Comparison of ENCODE assay signal across 9 cellular contexts in the genomic region with DNA sequence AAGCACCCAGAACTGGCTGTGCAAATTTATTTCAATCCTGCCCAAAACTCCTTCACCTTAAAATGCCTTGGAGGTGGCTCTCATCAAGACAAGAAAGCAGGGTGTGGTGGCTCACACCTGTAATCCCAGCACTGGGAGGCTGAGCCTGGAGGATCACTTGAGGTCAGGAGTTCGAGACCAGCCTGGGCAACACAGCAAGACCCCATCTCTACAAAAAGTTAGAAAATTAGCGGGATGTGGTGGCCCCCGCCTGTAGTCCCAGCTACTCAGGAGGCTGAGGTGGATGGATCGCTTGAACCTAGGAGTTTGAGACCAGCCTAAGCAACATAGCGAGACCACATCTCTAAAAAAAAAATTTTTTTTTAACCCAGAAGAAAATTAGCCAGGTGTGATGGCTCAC. TPM values are rescaled to one million over a fixed set of nuclear protein-coding genes. Genes with fewer than 3 reads are reported as not detected.
A peak's percentile ranks its signal among the peaks of the same experiment; 100 is the strongest.
DNase-seq lines count a peak whose midpoint lies in the region; ATAC-seq and TF ChIP-seq lines count a peak whose summit lies in the region.
"Had no signal": no experiment of that assay in that cellular context is flagged by ENCODE, and none has a peak within 500 bp of the region (broad histone marks: within the 10 kb centered on the region; RNA-seq: fewer than 3 reads in every experiment).

No MANE protein-coding gene starts in this region.

- H3K9me3 ChIP-seq in ES-I3 (ENCODE audit: control insufficient read depth, insufficient read depth, low read length) (no peaks in the 10 kb centered on the region), OCI-LY1 (ENCODE audit: low read length) (no peaks in the 10 kb centered on the region), ectodermal cell (ENCODE audit: control insufficient read depth, low read length) (no peaks in the 10 kb centered on the region), neural progenitor cell (ENCODE audit: low read depth) (no peaks in the 10 kb centered on the region)
- H3K9me3 ChIP-seq: left lung had no signal

- H3K4me2 ChIP-seq in OCI-LY1 (ENCODE audit: low read length): peak overlapping the region; percentile 62
- H3K4me2 ChIP-seq in neural progenitor cell: peak overlapping the region; percentile 76

- H3K79me2 ChIP-seq in OCI-LY1 (ENCODE audit: insufficient read depth, low read length): no peaks in the 10 kb centered on the region
- H3K79me2 ChIP-seq in neural progenitor cell (ENCODE audit: low read depth): peaks cover 39% of the 10 kb centered on the region

- no peak overlapping the region for H3K27ac ChIP-seq in OCI-LY1 (ENCODE audit: low read depth, low read length, poor library complexity, severe bottlenecking)
- no peak overlapping the region for H3K27ac ChIP-seq in ectodermal cell (ENCODE audit: insufficient read depth, low read depth, low read length, poor library complexity, severe bottlenecking)
- no peak overlapping the region for H3K27ac ChIP-seq in neural progenitor cell

- H3K4me3 ChIP-seq in OCI-LY1 (ENCODE audit: low read depth, low read length, poor library complexity, severe bottlenecking) (peak overlapping the region; percentile 69), ectodermal cell (ENCODE audit: insufficient read depth, low read depth, low read length) (peak overlapping the region; percentile 29), neural progenitor cell (peak overlapping the region; percentile 48)

- ATAC-seq in GM21447 (IDR thresholded peaks at IDR 0.05; ENCODE audit: unreplicated experiment): no peak

- no peak overlapping the region for H3K27ac Mint-ChIP-seq in neural progenitor cell

- H2AFZ ChIP-seq in OCI-LY1 (ENCODE audit: low read length) (0 out of 2 replicates have a peak overlapping the region, but pooled peaks have one; percentile 56), neural progenitor cell (replicated peaks) (peak overlapping the region; percentile 98)

- no peak for TF ChIP-seq CTCF in OCI-LY1 (IDR thresholded peaks at IDR 0.05; ENCODE audit: low read length)
- no peak for TF ChIP-seq CTCF in neural progenitor cell (IDR thresholded peaks at IDR 0.05)

- peak overlapping the region; percentile 63 for H3K9ac ChIP-seq in ES-I3 (ENCODE audit: low read depth, low read length)
- no peak overlapping the region for H3K9ac ChIP-seq in OCI-LY1 (ENCODE audit: low read length)
- no peak overlapping the region for H3K9ac ChIP-seq in neural progenitor cell

- peak overlapping the region; percentile 87 for H3K4me3 Mint-ChIP-seq in neural progenitor cell

- H4K20me1 ChIP-seq in OCI-LY1 (ENCODE audit: insufficient read depth, low read length) (no peaks in the 10 kb centered on the region), neural progenitor cell (ENCODE audit: low read depth) (no peaks in the 10 kb centered on the region)

- H3K4me1 ChIP-seq in ES-I3 (ENCODE audit: insufficient read depth, low read length) (no peaks in the 10 kb centered on the region), OCI-LY1 (ENCODE audit: insufficient read depth, low read length, severe bottlenecking) (peaks cover 20% of the 10 kb centered on the region), ectodermal cell (ENCODE audit: control insufficient read depth, insufficient read depth, low read length) (peaks cover 3% of the 10 kb centered on the region), neural progenitor cell (peaks cover 10% of the 10 kb centered on the region)

- H3K4me1 Mint-ChIP-seq in neural progenitor cell: peaks cover 12% of the 10 kb centered on the region

- no peak for DNase-seq in neural progenitor cell (ENCODE audit: low spot score)
- no peak for DNase-seq in NCI-H187 (lab: John Stamatoyannopoulos, UW)
- DNase-seq in NCI-H1694 treated with DMSO at 0.1 percent for 48 hours (lab: John Stamatoyannopoulos, UW): no peak
- no peak for DNase-seq in stimulated activated CD4-positive, alpha-beta T cell treated with anti-CD3 and anti-CD28 coated beads, Interleukin-2, amount 100 ng/mL, for 24 hours

- peaks cover 15% of the 10 kb centered on the region for H3K27me3 Mint-ChIP-seq in neural progenitor cell (ENCODE audit: insufficient read depth, low read depth)

- no peaks in the 10 kb centered on the region for H3K36me3 Mint-ChIP-seq in neural progenitor cell

- no peaks in the 10 kb centered on the region for H3K9me2 ChIP-seq in OCI-LY1 (ENCODE audit: low read depth, low read length)

- H3K27me3 ChIP-seq in OCI-LY1 (ENCODE audit: insufficient read depth, low read length): no peaks in the 10 kb centered on the region; the same call in 1 of the 2 replicates
- H3K27me3 ChIP-seq in ectodermal cell (ENCODE audit: control insufficient read depth, insufficient read depth, low read length, poor library complexity, severe bottlenecking): no peaks in the 10 kb centered on the region
- no peaks in the 10 kb centered on the region for H3K27me3 ChIP-seq in neural progenitor cell

- H3K36me3 ChIP-seq in ES-I3 (ENCODE audit: insufficient read depth, low read length) (no peaks in the 10 kb centered on the region), OCI-LY1 (ENCODE audit: insufficient read depth, low read length) (no peaks in the 10 kb centered on the region), ectodermal cell (ENCODE audit: control insufficient read depth, insufficient read depth, low read length) (no peaks in the 10 kb centered on the region), neural progenitor cell (no peaks in the 10 kb centered on the region)
- H3K36me3 ChIP-seq: left lung had no signal

- WGBS in ectodermal cell, 2 experiments: 91 to 92% methylated on average over 5 of the region's 5 CpGs

- no peaks in the 10 kb centered on the region for H3K9me3 Mint-ChIP-seq in neural progenitor cell

- no peaks in the 10 kb centered on the region for H3F3A ChIP-seq in OCI-LY1 (ENCODE audit: insufficient read depth, low read length)
- peaks cover 9% of the 10 kb centered on the region for H3F3A ChIP-seq in neural progenitor cell (ENCODE audit: low read depth)

RNA-seq across cellular contexts. Expression of gene RAB39A, which starts 0.7 kb away (rescaled TPM):
- polyA plus RNA-seq in ectodermal cell (2013, experiment 1 of 4): 7.2 TPM
- 5.7 TPM for polyA plus RNA-seq in ectodermal cell (2013, experiment 2 of 4)
- polyA plus RNA-seq in ectodermal cell (2013, experiment 3 of 4): 4.7 TPM
- polyA plus RNA-seq in ectodermal cell (2013, experiment 4 of 4): 5.1 TPM
- total RNA-seq in neural progenitor cell (ENCODE audit: low replicate concordance): 8.9 and 13.2 TPM in 2 replicates
